1 cellular context compared by ENCODE assay signal in genomic region chr17:77345260-77345910, GRCh38.
TF ChIP-seq lines count a peak whose summit lies in the region.

No MANE protein-coding gene starts in this region.

TF ChIP-seq in A549, 52 proteins besides CTCF, POLR2A, EP300 and RAD21:
- TF ChIP-seq TFCP2L1 (CRISPR knock-in tag; IDR thresholded peaks at IDR 0.05) (0 out of 2 replicates have a peak, but pooled peaks have one; percentile 26), RARB (CRISPR knock-in tag; IDR thresholded peaks at IDR 0.05) (no peak), SREBF2 (IDR thresholded peaks at IDR 0.05) (no peak), RFX5 (IDR thresholded peaks at IDR 0.05) (no peak)
- TF ChIP-seq, protein P1, sequence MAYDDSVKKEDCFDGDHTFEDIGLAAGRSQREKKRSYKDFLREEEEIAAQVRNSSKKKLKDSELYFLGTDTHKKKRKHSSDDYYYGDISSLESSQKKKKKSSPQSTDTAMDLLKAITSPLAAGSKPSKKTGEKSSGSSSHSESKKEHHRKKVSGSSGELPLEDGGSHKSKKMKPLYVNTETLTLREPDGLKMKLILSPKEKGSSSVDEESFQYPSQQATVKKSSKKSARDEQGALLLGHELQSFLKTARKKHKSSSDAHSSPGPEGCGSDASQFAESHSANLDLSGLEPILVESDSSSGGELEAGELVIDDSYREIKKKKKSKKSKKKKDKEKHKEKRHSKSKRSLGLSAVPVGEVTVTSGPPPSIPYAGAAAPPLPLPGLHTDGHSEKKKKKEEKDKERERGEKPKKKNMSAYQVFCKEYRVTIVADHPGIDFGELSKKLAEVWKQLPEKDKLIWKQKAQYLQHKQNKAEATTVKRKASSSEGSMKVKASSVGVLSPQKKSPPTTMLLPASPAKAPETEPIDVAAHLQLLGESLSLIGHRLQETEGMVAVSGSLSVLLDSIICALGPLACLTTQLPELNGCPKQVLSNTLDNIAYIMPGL (CRISPR knock-in tag; IDR thresholded peaks at IDR 0.05; ENCODE audit: borderline replicate concordance) = no peak
